31 cellular contexts compared by ENCODE assay signal in genomic region chr2:160464017-160464416, GRCh38.
"Had no signal": no experiment of that assay in that cellular context is flagged by ENCODE, and none has a peak within 500 bp of the region (broad histone marks: within the 10 kb centered on the region; RNA-seq: fewer than 3 reads in every experiment).

No MANE protein-coding gene starts in this region.

- H3K4me3 ChIP-seq: colonic mucosa, mucosa of descending colon, pancreas, prostate gland, sigmoid colon, thoracic aorta, upper lobe of left lung, vagina had no signal

- H3K27me3 ChIP-seq: colonic mucosa, pancreas, sigmoid colon, upper lobe of left lung, vagina had no signal

- H3K36me3 Mint-ChIP-seq: stimulated activated effector memory CD8-positive, alpha-beta T cell treated with anti-CD3 and anti-CD28 coated beads, Interleukin-12 subunit alpha, Interleukin-12 subunit beta, amount 100 ng/mL, for 72 hours had no signal

- H3K4me1 ChIP-seq: colonic mucosa, pancreas, prostate gland had no signal

- H3K27ac Mint-ChIP-seq: activated B cell treated with CpG ODN at 0.5 μM for 24 hours; activated T-cell treated with anti-CD3 and anti-CD28 coated beads, Interleukin-2, amount 50 U/mL, for 72 hours; stimulated activated naive CD8-positive, alpha-beta T cell treated with anti-CD3 and anti-CD28 coated beads, Interleukin-15, Interleukin-2, amounts not matched to agents 100 ng/mL and 50 ng/mL, for 24 hours; T-helper 2 cell treated with Interferon-gamma antibody and Interleukin-4, amounts not matched to agents 5 μg/mL and 100 μg/mL, for 36 hours had no signal

- H3K9me3 ChIP-seq: colonic mucosa, mucosa of descending colon, pancreas, prostate gland, sigmoid colon, thoracic aorta, upper lobe of left lung, vagina had no signal

- H3K27me3 Mint-ChIP-seq: stimulated activated naive CD8-positive, alpha-beta T cell treated with anti-CD3 and anti-CD28 coated beads, Interleukin-15, Interleukin-2, amounts not matched to agents 100 ng/mL and 50 ng/mL, for 24 hours; T-cell had no signal

- FAIRE-seq: keratinocyte, pancreas, small intestine had no signal

- H3K9me3 Mint-ChIP-seq: activated B cell treated with CpG ODN at 0.5 μM for 24 hours; activated T-cell treated with anti-CD3 and anti-CD28 coated beads, Interleukin-2, amount 50 U/mL, for 72 hours; neural crest cell; stimulated activated effector memory CD8-positive, alpha-beta T cell treated with anti-CD3 and anti-CD28 coated beads, Interleukin-12 subunit alpha, Interleukin-12 subunit beta, amount 100 ng/mL, for 72 hours; stimulated activated naive CD8-positive, alpha-beta T cell treated with anti-CD3 and anti-CD28 coated beads, Interleukin-15, Interleukin-2, amounts not matched to agents 100 ng/mL and 50 ng/mL, for 24 hours; T-cell; T-helper 2 cell treated with Interferon-gamma antibody and Interleukin-4, amounts not matched to agents 5 μg/mL and 100 μg/mL, for 36 hours had no signal

- DNase-seq: activated B cell treated with CpG ODN at 0.5 μM for 24 hours; activated CD4-positive, alpha-beta T cell treated with anti-CD3 and anti-CD28 coated beads, Interleukin-2, amount 50 U/mL, for 4 hours; activated effector memory CD4-positive, alpha-beta T cell treated with Interleukin-2 at 50 U/mL for 16 hours; activated naive CD4-positive, alpha-beta T cell treated with anti-CD3 and anti-CD28 coated beads, Interleukin-2, amount 50 U/mL, for 16 hours; activated T-cell treated with anti-CD3 and anti-CD28 coated beads for 4 hours; anterior cingulate cortex; colonic mucosa; effector memory CD4-positive, alpha-beta T cell; erythroblast; head of caudate nucleus; hippocampal formation; left cardiac atrium; left ventricle myocardium superior; mucosa of descending colon; nucleus accumbens; pancreas; retina; sigmoid colon; small intestine; stimulated activated CD4-positive, alpha-beta T cell treated with anti-CD3 and anti-CD28 coated beads, Interleukin-4, amount 100 ng/mL, for 24 hours; T-cell had no signal

- H3K4me1 Mint-ChIP-seq: activated B cell treated with CpG ODN at 0.5 μM for 24 hours, neural crest cell had no signal

- H3K36me3 ChIP-seq: colonic mucosa, pancreas, prostate gland, sigmoid colon, thoracic aorta, upper lobe of left lung, vagina had no signal

- H3K4me3 Mint-ChIP-seq: activated B cell treated with CpG ODN at 0.5 μM for 24 hours; neural crest cell; stimulated activated naive CD8-positive, alpha-beta T cell treated with anti-CD3 and anti-CD28 coated beads, Interleukin-15, Interleukin-2, amounts not matched to agents 100 ng/mL and 50 ng/mL, for 24 hours; T-helper 2 cell treated with Interferon-gamma antibody and Interleukin-4, amounts not matched to agents 5 μg/mL and 100 μg/mL, for 36 hours had no signal

- ATAC-seq: left cardiac atrium, left ventricle myocardium superior, mucosa of descending colon, pancreas, T-cell had no signal

- H3K27ac ChIP-seq: colonic mucosa, pancreas, prostate gland, thoracic aorta, vagina had no signal
